ENCODE assay signal across 1 cellular context in genomic region chr16:21166561-21166961, GRCh38.
TF ChIP-seq lines count a peak whose summit lies in the region.

No MANE protein-coding gene starts in this region.

TF ChIP-seq in IMR-90, 13 proteins besides CTCF, POLR2A, EP300 and RAD21:
- TF ChIP-seq MAFK (IDR thresholded peaks at IDR 0.05; ENCODE audit: low read depth, low read length) (no peak), FOS (IDR thresholded peaks at IDR 0.05; ENCODE audit: low read depth, low read length) (no peak), MAZ (IDR thresholded peaks at IDR 0.05; ENCODE audit: borderline replicate concordance, low read depth, low read length) (no peak), BHLHE40 (IDR thresholded peaks at IDR 0.05; ENCODE audit: low read depth, low read length) (no peak), MXI1 (IDR thresholded peaks at IDR 0.05; ENCODE audit: borderline replicate concordance, low read depth, low read length) (no peak), USF2 (IDR thresholded peaks at IDR 0.05; ENCODE audit: low read depth, low read length) (no peak), NFE2L2 (IDR thresholded peaks at IDR 0.05; ENCODE audit: low read depth, low read length) (no peak), RFX5 (IDR thresholded peaks at IDR 0.05; ENCODE audit: low read depth, low read length) (no peak), CHD1 (IDR thresholded peaks at IDR 0.05; ENCODE audit: low read depth, low read length) (no peak), RCOR1 (IDR thresholded peaks at IDR 0.05; ENCODE audit: insufficient replicate concordance, low read length) (no peak), ELK1 (IDR thresholded peaks at IDR 0.05; ENCODE audit: borderline replicate concordance, low read depth, low read length) (no peak), CEBPB (IDR thresholded peaks at IDR 0.05; ENCODE audit: low read depth, low read length) (no peak), SMC3 (IDR thresholded peaks at IDR 0.05; ENCODE audit: low read depth, low read length) (no peak)
